8 cellular contexts compared by ENCODE assay signal in genomic region chr17:81833921-81834830, GRCh38. TPM values are rescaled to one million over a fixed set of nuclear protein-coding genes. Genes with fewer than 3 reads are reported as not detected.
DNase-seq lines count a peak whose midpoint lies in the region; ATAC-seq, FAIRE-seq and TF ChIP-seq lines count a peak whose summit lies in the region.

No MANE protein-coding gene starts in this region.

- no peak for ATAC-seq in GM19455 (IDR thresholded peaks at IDR 0.05; ENCODE audit: unreplicated experiment)

- H3K4me1 ChIP-seq in SJSA1 (replicated peaks) = peaks cover 29% of the 10 kb centered on the region

- no peak for FAIRE-seq in GM12891 (lab: Jason Lieb, UNC)

- TF ChIP-seq CTCF in GM12875 (IDR thresholded peaks at IDR 0.05; ENCODE audit: borderline replicate concordance, insufficient read depth, low read depth, low read length) (no peak), fibroblast of mammary gland (conservative IDR thresholded peaks at IDR 0.05; ENCODE audit: control insufficient read depth, insufficient read depth, low read depth, low read length) (no peak), retinal pigment epithelial cell (conservative IDR thresholded peaks at IDR 0.05; ENCODE audit: low read depth, low read length) (no peak)

- no peak for TF ChIP-seq POLR2A in GM12891 (IDR thresholded peaks at IDR 0.05; ENCODE audit: low read depth, low read length)

- peaks cover 12% of the 10 kb centered on the region; the same call in 1 of the 2 replicates for H3K36me3 ChIP-seq in SJSA1

- no peak overlapping the region; the same call in 1 of the 2 replicates for H3K27ac ChIP-seq in SJSA1

- in situ Hi-C loops in G401 (cut with HindIII; ENCODE audit: low sequenced_read_pairs) = no loop called here

- H3K27me3 ChIP-seq in SJSA1 (replicated peaks) = no peaks in the 10 kb centered on the region

- no peak for DNase-seq in SJSA1 (ENCODE audit: low read depth in 1 of 2, low spot score in 2 of 2)
- DNase-seq in fibroblast of mammary gland (ENCODE audit: low read depth) = no peak
- DNase-seq in retinal pigment epithelial cell (ENCODE audit: low read depth) = no peak
- DNase-seq in G401 (ENCODE audit: low spot score) = no peak
- DNase-seq in C1 segment of cervical spinal cord (lab: John Stamatoyannopoulos, UW) = no peak
- DNase-seq in GM12891 (ENCODE audit: insufficient read length, low spot score) = no peak

- peak overlapping the region; percentile 57 for H3K4me3 ChIP-seq in GM12875 (ENCODE audit: low read depth, low read length)
- H3K4me3 ChIP-seq in SJSA1 = peak overlapping the region; percentile 87
- H3K4me3 ChIP-seq in fibroblast of mammary gland (ENCODE audit: control insufficient read depth, low read depth, low read length) = peak overlapping the region; percentile 68
- peak overlapping the region; percentile 66 for H3K4me3 ChIP-seq in retinal pigment epithelial cell (ENCODE audit: low read length)

- H3K9me3 ChIP-seq in SJSA1 (replicated peaks) = no peaks in the 10 kb centered on the region

TF ChIP-seq in GM12891, 5 proteins besides CTCF, POLR2A, EP300 and RAD21:
- TF ChIP-seq POU2F2 (IDR thresholded peaks at IDR 0.05; ENCODE audit: low read depth, low read length) = no peak
- TF ChIP-seq SPI1 (IDR thresholded peaks at IDR 0.05; ENCODE audit: low read depth, low read length) = no peak
- TF ChIP-seq PAX5 (IDR thresholded peaks at IDR 0.05; ENCODE audit: insufficient read depth, low read length, severe bottlenecking) = no peak
- TF ChIP-seq TAF1 (IDR thresholded peaks at IDR 0.05; ENCODE audit: low read depth, low read length) = no peak
- no peak for TF ChIP-seq POLR2AphosphoS5 (IDR thresholded peaks at IDR 0.05; ENCODE audit: low read depth, low read length)

RNA-seq across cellular contexts. Expression of gene PPP1R27, which starts 0.7 kb away (rescaled TPM):
- not detected in 2 replicates for total RNA-seq in SJSA1 (2014; rRNA removed; shearing (Covaris generic))
- total RNA-seq in G401 (2014; rRNA removed; shearing (Covaris generic)) = 0.31 TPM in 1 of 2 replicates, not detected in the other
- polyA plus RNA-seq in GM12891 (2012; ENCODE audit: low read depth, missing spikeins) = 2.4 TPM

RNA-seq across cellular contexts. Expression of gene MCRIP1, which starts 1.1 kb away (rescaled TPM):
- total RNA-seq in SJSA1 (2014; rRNA removed; shearing (Covaris generic)) = 154 and 180 TPM in 2 replicates
- total RNA-seq in G401 (2014; rRNA removed; shearing (Covaris generic)) = 130 and 133 TPM in 2 replicates
- polyA plus RNA-seq in GM12891 (2012; ENCODE audit: low read depth, missing spikeins) = 42.9 TPM

RNA-seq across cellular contexts. Expression of gene P4HB, which starts 26.2 kb away (rescaled TPM):
- total RNA-seq in SJSA1 (2014; rRNA removed; shearing (Covaris generic)) = 1,635 and 2,300 TPM in 2 replicates
- 310 and 320 TPM in 2 replicates for total RNA-seq in G401 (2014; rRNA removed; shearing (Covaris generic))
- 414 TPM for polyA plus RNA-seq in GM12891 (2012; ENCODE audit: low read depth, missing spikeins)

RNA-seq across cellular contexts. Expression of gene GCGR, which starts 30.2 kb away (rescaled TPM):
- not detected in 2 replicates for total RNA-seq in SJSA1 (2014; rRNA removed; shearing (Covaris generic))
- total RNA-seq in G401 (2014; rRNA removed; shearing (Covaris generic)) = 0.61 TPM in 1 of 2 replicates, not detected in the other
- polyA plus RNA-seq in GM12891 (2012; ENCODE audit: low read depth, missing spikeins) = not detected

RNA-seq across cellular contexts. Expression of gene ARHGDIA, which starts 37.0 kb away (rescaled TPM):
- 276 and 304 TPM in 2 replicates for total RNA-seq in SJSA1 (2014; rRNA removed; shearing (Covaris generic))
- 183 and 209 TPM in 2 replicates for total RNA-seq in G401 (2014; rRNA removed; shearing (Covaris generic))
- 203 TPM for polyA plus RNA-seq in GM12891 (2012; ENCODE audit: low read depth, missing spikeins)
